1 cellular context compared by ENCODE assay signal in genomic region chr16:50438041-50438437, GRCh38.
TF ChIP-seq lines count a peak whose summit lies in the region.

No MANE protein-coding gene starts in this region.

TF ChIP-seq in HepG2, 621 proteins besides CTCF, POLR2A, EP300 and RAD21 (continued from another document and continues in another):
- 0 out of 4 replicates have a peak, but pooled peaks of 1 of the 2 experiments have one; percentile 8 for TF ChIP-seq MAFK (conservative IDR thresholded peaks at IDR 0.05 in 1 of 2, IDR thresholded peaks at IDR 0.05 in 1 of 2; ENCODE audit: low read length in 2 of 2)
- no peak for TF ChIP-seq TSC22D2 (CRISPR knock-in tag; IDR thresholded peaks at IDR 0.05; ENCODE audit: borderline replicate concordance)
- TF ChIP-seq ZBTB37 (CRISPR knock-in tag; IDR thresholded peaks at IDR 0.05) = no peak
- no peak for TF ChIP-seq ZBTB33 (CRISPR knock-in tag; IDR thresholded peaks at IDR 0.05)
- TF ChIP-seq HDAC1 (CRISPR knock-in tag; IDR thresholded peaks at IDR 0.05) = peak; percentile 67
- TF ChIP-seq HOXA5 (CRISPR knock-in tag; IDR thresholded peaks at IDR 0.05) = no peak
- TF ChIP-seq ZNF713 (CRISPR knock-in tag; IDR thresholded peaks at IDR 0.05) = no peak
- TF ChIP-seq ZNF407 (CRISPR knock-in tag; IDR thresholded peaks at IDR 0.05; ENCODE audit: not compliant biosample characterization) = no peak
- no peak for TF ChIP-seq MEIS2 (CRISPR knock-in tag; IDR thresholded peaks at IDR 0.05)
- TF ChIP-seq GLI4 (CRISPR knock-in tag; IDR thresholded peaks at IDR 0.05; ENCODE audit: borderline replicate concordance) = no peak
- TF ChIP-seq ZNF678 (CRISPR knock-in tag; IDR thresholded peaks at IDR 0.05) = no peak
- 0 out of 2 replicates have a peak, but pooled peaks have one; percentile 45 for TF ChIP-seq ZBTB7B (CRISPR knock-in tag; IDR thresholded peaks at IDR 0.05)
- no peak for TF ChIP-seq ZNF44 (CRISPR knock-in tag; IDR thresholded peaks at IDR 0.05)
- TF ChIP-seq DR1 (CRISPR knock-in tag; IDR thresholded peaks at IDR 0.05) = no peak
- no peak for TF ChIP-seq DMTF1 (CRISPR knock-in tag; IDR thresholded peaks at IDR 0.05)
- no peak for TF ChIP-seq SIX4 (CRISPR knock-in tag; IDR thresholded peaks at IDR 0.05)
- TF ChIP-seq ZNF232 (CRISPR knock-in tag; IDR thresholded peaks at IDR 0.05; ENCODE audit: borderline replicate concordance) = no peak
- TF ChIP-seq HNRNPLL (IDR thresholded peaks at IDR 0.05; ENCODE audit: low read depth, low read length, poor library complexity, severe bottlenecking) = no peak
- 0 out of 2 replicates have a peak, but pooled peaks have one; percentile 38 for TF ChIP-seq HNF4A (CRISPR knock-in tag; IDR thresholded peaks at IDR 0.05)
- no peak for TF ChIP-seq HDAC2 (CRISPR knock-in tag; IDR thresholded peaks at IDR 0.05)
- TF ChIP-seq CENPT (CRISPR knock-in tag; IDR thresholded peaks at IDR 0.05; ENCODE audit: low read depth) = 0 out of 2 replicates have a peak, but pooled peaks have one; percentile 43
- no peak for TF ChIP-seq ZNF460 (CRISPR knock-in tag; IDR thresholded peaks at IDR 0.05; ENCODE audit: borderline replicate concordance)
- TF ChIP-seq SMAD3 (CRISPR knock-in tag; IDR thresholded peaks at IDR 0.05) = no peak
- TF ChIP-seq IKZF4 (CRISPR knock-in tag; IDR thresholded peaks at IDR 0.05; ENCODE audit: borderline replicate concordance, low read depth, not compliant biosample characterization) = no peak
- peak; percentile 50 for TF ChIP-seq SKI (IDR thresholded peaks at IDR 0.05; ENCODE audit: partially characterized antibody)
- TF ChIP-seq MTF1 (CRISPR knock-in tag; IDR thresholded peaks at IDR 0.05) = no peak
- TF ChIP-seq ZNF616 (CRISPR knock-in tag; IDR thresholded peaks at IDR 0.05; ENCODE audit: low read depth) = no peak
- TF ChIP-seq HIC2 (CRISPR knock-in tag; IDR thresholded peaks at IDR 0.05; ENCODE audit: low read depth) = peak; percentile 82
- no peak for TF ChIP-seq ARID4A (CRISPR knock-in tag; IDR thresholded peaks at IDR 0.05; ENCODE audit: borderline replicate concordance)
- TF ChIP-seq ZNF547 (CRISPR knock-in tag; IDR thresholded peaks at IDR 0.05) = no peak
- TF ChIP-seq SMC3 (IDR thresholded peaks at IDR 0.05; ENCODE audit: low read length) = no peak; the same call in 1 of the 2 replicates
- no peak for TF ChIP-seq ZFP37 (CRISPR knock-in tag; IDR thresholded peaks at IDR 0.05; ENCODE audit: borderline replicate concordance)
- peak; percentile 63; the same call in 1 of the 2 replicates for TF ChIP-seq ZNF292 (CRISPR knock-in tag; IDR thresholded peaks at IDR 0.05; ENCODE audit: borderline replicate concordance, low read depth)
- no peak for TF ChIP-seq KLF16 (CRISPR knock-in tag; IDR thresholded peaks at IDR 0.05)
- TF ChIP-seq ZNF431 (CRISPR knock-in tag; IDR thresholded peaks at IDR 0.05; ENCODE audit: borderline replicate concordance, low read depth) = no peak
- no peak for TF ChIP-seq ETS1 (CRISPR knock-in tag; IDR thresholded peaks at IDR 0.05)
- peak; percentile 38; the same call in 1 of the 2 replicates for TF ChIP-seq ARNT2 (CRISPR knock-in tag; IDR thresholded peaks at IDR 0.05; ENCODE audit: low read depth)
- TF ChIP-seq ZNF747 (CRISPR knock-in tag; IDR thresholded peaks at IDR 0.05; ENCODE audit: borderline replicate concordance) = no peak
- no peak for TF ChIP-seq ESRRA (CRISPR knock-in tag; IDR thresholded peaks at IDR 0.05; ENCODE audit: low read depth)
